ENCODE assay signal across 10 cellular contexts in genomic region chr11:64341429-64341828, GRCh38. TPM values are rescaled to one million over a fixed set of nuclear protein-coding genes. Genes with fewer than 3 reads are reported as not detected.
A peak's percentile ranks its signal among the peaks of the same experiment; 100 is the strongest.
DNase-seq lines count a peak whose midpoint lies in the region; ATAC-seq and TF ChIP-seq lines count a peak whose summit lies in the region.
"Had no signal": no experiment of that assay in that cellular context is flagged by ENCODE, and none has a peak within 500 bp of the region (broad histone marks: within the 10 kb centered on the region; RNA-seq: fewer than 3 reads in every experiment).

No MANE protein-coding gene starts in this region.

- peaks cover 34 to 59% (median 37%) of the 10 kb centered on the region in 3 donors for H3K4me1 Mint-ChIP-seq in CD8-positive, alpha-beta memory T cell
- peaks cover 40% of the 10 kb centered on the region for H3K4me1 Mint-ChIP-seq in central memory CD8-positive, alpha-beta T cell
- H3K4me1 Mint-ChIP-seq in naive thymus-derived CD8-positive, alpha-beta T cell = peaks cover 23 to 57% (median 49%) of the 10 kb centered on the region in 4 donors

- H3K4me2 ChIP-seq in Karpas-422 (ENCODE audit: low read depth, low read length, poor library complexity, severe bottlenecking) = peak overlapping the region; percentile 90

- no peak overlapping the region for H2AFZ ChIP-seq in Karpas-422 (ENCODE audit: low read length)

- H3K9ac ChIP-seq in Karpas-422 (ENCODE audit: low read length) = no peak overlapping the region; the same call in 1 of the 2 replicates

- no peaks in the 10 kb centered on the region for H3K27me3 ChIP-seq in CD8-positive, alpha-beta memory T cell (ENCODE audit: insufficient read depth, low read length, poor library complexity, severe bottlenecking)
- no peaks in the 10 kb centered on the region for H3K27me3 ChIP-seq in Karpas-422 (ENCODE audit: low read length)
- H3K27me3 ChIP-seq: adrenal gland, MG63 had no signal

- H3K4me3 Mint-ChIP-seq in CD8-positive, alpha-beta memory T cell = peak overlapping the region in 6 of 7 donors; percentile 38 to 95 (median 86)
- H3K4me3 Mint-ChIP-seq in central memory CD8-positive, alpha-beta T cell = peak overlapping the region; percentile 87
- H3K4me3 Mint-ChIP-seq in naive thymus-derived CD8-positive, alpha-beta T cell = peak overlapping the region; percentile 85 to 92 (median 88)

- ATAC-seq in central memory CD8-positive, alpha-beta T cell (replicated peaks; ENCODE audit: extremely low read depth, poor library complexity, severe bottlenecking) = no peak
- ATAC-seq in naive thymus-derived CD8-positive, alpha-beta T cell = no peak
- ATAC-seq in HG02571 (IDR thresholded peaks at IDR 0.05; ENCODE audit: unreplicated experiment) (no peak), HG02938 (IDR thresholded peaks at IDR 0.05; ENCODE audit: unreplicated experiment) (no peak)

- H3K9me3 ChIP-seq in CD8-positive, alpha-beta memory T cell (ENCODE audit: low read length) = no peaks in the 10 kb centered on the region
- no peaks in the 10 kb centered on the region for H3K9me3 ChIP-seq in Karpas-422 (ENCODE audit: low read length)
- H3K9me3 ChIP-seq: adrenal gland, MG63 had no signal

- H3K9me2 ChIP-seq in Karpas-422 (replicated peaks; ENCODE audit: insufficient read depth, low read length) = no peaks in the 10 kb centered on the region

- H3K4me3 ChIP-seq in CD8-positive, alpha-beta memory T cell (ENCODE audit: low read length) = no peak overlapping the region
- H3K4me3 ChIP-seq in Karpas-422 (ENCODE audit: low read length) (no peak overlapping the region), foreskin fibroblast (ENCODE audit: low read depth in 1 of 2, low read length in 2 of 2) (no peak overlapping the region)
- H3K4me3 ChIP-seq: MG63 had no signal

- H3K27ac Mint-ChIP-seq in CD8-positive, alpha-beta memory T cell = peak overlapping the region in 6 of 8 donors; percentile 73 to 99 (median 90)
- no peak overlapping the region for H3K27ac Mint-ChIP-seq in central memory CD8-positive, alpha-beta T cell (ENCODE audit: low read depth)
- peak overlapping the region in 7 of 10 donors; percentile 34 to 98 (median 92) for H3K27ac Mint-ChIP-seq in naive thymus-derived CD8-positive, alpha-beta T cell

- no peak for TF ChIP-seq CTCF in foreskin fibroblast (IDR thresholded peaks at IDR 0.05; ENCODE audit: low read depth, low read length)

- peaks cover 7% of the 10 kb centered on the region for H3K36me3 ChIP-seq in CD8-positive, alpha-beta memory T cell (ENCODE audit: insufficient read depth, low read length)
- H3K36me3 ChIP-seq in Karpas-422 (ENCODE audit: insufficient read depth, low read length) = peaks cover 13% of the 10 kb centered on the region
- H3K36me3 ChIP-seq: adrenal gland, MG63 had no signal

- no peak overlapping the region for H3K27ac ChIP-seq in CD8-positive, alpha-beta memory T cell (ENCODE audit: low read depth, low read length)
- no peak overlapping the region for H3K27ac ChIP-seq in Karpas-422 (ENCODE audit: low read length)

- peaks cover 0 to 2% of the 10 kb centered on the region in 2 donors for H3K27me3 Mint-ChIP-seq in CD8-positive, alpha-beta memory T cell
- no peaks in the 10 kb centered on the region for H3K27me3 Mint-ChIP-seq in central memory CD8-positive, alpha-beta T cell
- H3K27me3 Mint-ChIP-seq in naive thymus-derived CD8-positive, alpha-beta T cell = no peaks in the 10 kb centered on the region

- peaks cover 34% of the 10 kb centered on the region for H3K79me2 ChIP-seq in Karpas-422 (ENCODE audit: low read length)

- H4K20me1 ChIP-seq in Karpas-422 (ENCODE audit: insufficient read depth, low read depth, low read length) = peaks cover 23% of the 10 kb centered on the region; the same call in 1 of the 2 replicates

- H3K9me3 Mint-ChIP-seq in CD8-positive, alpha-beta memory T cell = no peaks in the 10 kb centered on the region
- H3K9me3 Mint-ChIP-seq in central memory CD8-positive, alpha-beta T cell = no peaks in the 10 kb centered on the region
- no peaks in the 10 kb centered on the region for H3K9me3 Mint-ChIP-seq in naive thymus-derived CD8-positive, alpha-beta T cell

- POLR2A ChIA-PET in CD8-positive, alpha-beta memory T cell (lab: Charles Lee) = interaction anchor here (2.1 kb wide), 1 partner anchor 24 kb away, joined by 16 read pairs; the partner anchor contains the start of genes PRDX5 and TRMT112
- POLR2A ChIA-PET in naive thymus-derived CD8-positive, alpha-beta T cell (lab: Charles Lee) = interaction anchor here (0.5 to 4.9 kb wide), 10 partner anchors 11 to 833 kb away, joined by 3 to 73 read pairs (median 6); partner anchors contain the start of genes FERMT3, PRDX5, RPS6KA4 and TRMT112

- CTCF ChIA-PET in CD8-positive, alpha-beta memory T cell (lab: Charles Lee) = interaction anchor here (0.6 to 6.7 kb wide), 7 partner anchors 9 to 137 kb away, joined by 3 to 42 read pairs (median 10); partner anchors contain the start of genes PRDX5 and TRMT112

- DNase-seq in CD8-positive, alpha-beta memory T cell = no peak
- DNase-seq in Karpas-422 = no peak
- no peak for DNase-seq in central memory CD8-positive, alpha-beta T cell (ENCODE audit: low spot score in 2 of 2)
- DNase-seq in naive thymus-derived CD8-positive, alpha-beta T cell = no peak
- DNase-seq in foreskin fibroblast = no peak
- no peak for DNase-seq in HT-29 (ENCODE audit: low spot score)
- DNase-seq: adrenal gland, MG63 had no signal

- H3K4me1 ChIP-seq in CD8-positive, alpha-beta memory T cell (ENCODE audit: insufficient read depth, low read length) = peaks cover 32% of the 10 kb centered on the region
- H3K4me1 ChIP-seq in Karpas-422 (ENCODE audit: low read length) = peaks cover 42% of the 10 kb centered on the region

- H3K36me3 Mint-ChIP-seq in CD8-positive, alpha-beta memory T cell = peaks cover 0 to 47% (median 7%) of the 10 kb centered on the region in 3 donors
- H3K36me3 Mint-ChIP-seq in central memory CD8-positive, alpha-beta T cell (ENCODE audit: insufficient read depth) = peaks cover 19% of the 10 kb centered on the region
- peaks cover 0 to 23% (median 7%) of the 10 kb centered on the region in 3 donors for H3K36me3 Mint-ChIP-seq in naive thymus-derived CD8-positive, alpha-beta T cell

RNA-seq across cellular contexts. Expression of gene CCDC88B, which starts 1.4 kb away (rescaled TPM):
- total RNA-seq in CD8-positive, alpha-beta memory T cell = 100 to 1,000 TPM; 101 to 105 TPM
- polyA plus RNA-seq in CD8-positive, alpha-beta memory T cell = 45.6 TPM
- 34.9 and 88.2 TPM in 2 replicates for total RNA-seq in Karpas-422 (2014; rRNA removed; shearing (Covaris generic); ENCODE audit: low replicate concordance)
- 100 to 1,000 TPM; 112 to 119 TPM for total RNA-seq in naive thymus-derived CD8-positive, alpha-beta T cell
- polyA plus RNA-seq in naive thymus-derived CD8-positive, alpha-beta T cell = 10 to 100 TPM; 10.4 to 37.0 (median 19.2) TPM
- 11.4 and 12.8 TPM in 2 replicates for total RNA-seq in HT-29 (2014; rRNA removed; shearing (Covaris generic))

RNA-seq across cellular contexts. Expression of gene RPS6KA4, which starts 17.5 kb away (rescaled TPM):
- total RNA-seq in CD8-positive, alpha-beta memory T cell = 10 to 100 TPM; 38.0 to 39.0 TPM
- polyA plus RNA-seq in CD8-positive, alpha-beta memory T cell = 15.9 TPM
- total RNA-seq in Karpas-422 (2014; rRNA removed; shearing (Covaris generic); ENCODE audit: low replicate concordance) = 17.1 and 38.4 TPM in 2 replicates
- 10 to 100 TPM; 21.0 to 23.3 TPM for total RNA-seq in naive thymus-derived CD8-positive, alpha-beta T cell
- 1 to 10 TPM; 4.3 to 5.1 (median 5.1) TPM for polyA plus RNA-seq in naive thymus-derived CD8-positive, alpha-beta T cell
- 149 and 158 TPM in 2 replicates for total RNA-seq in HT-29 (2014; rRNA removed; shearing (Covaris generic))

RNA-seq across cellular contexts. Expression of gene PRDX5, which starts 23.5 kb away (rescaled TPM):
- total RNA-seq in CD8-positive, alpha-beta memory T cell = 100 to 1,000 TPM; 114 to 126 TPM
- 170 TPM for polyA plus RNA-seq in CD8-positive, alpha-beta memory T cell
- 205 and 428 TPM in 2 replicates for total RNA-seq in Karpas-422 (2014; rRNA removed; shearing (Covaris generic); ENCODE audit: low replicate concordance)
- total RNA-seq in naive thymus-derived CD8-positive, alpha-beta T cell = 10 to 100 TPM; 47.5 to 51.5 TPM
- polyA plus RNA-seq in naive thymus-derived CD8-positive, alpha-beta T cell = 100 to 1,000 TPM; 186 to 239 (median 206) TPM
- 254 and 276 TPM in 2 replicates for total RNA-seq in HT-29 (2014; rRNA removed; shearing (Covaris generic))

RNA-seq across cellular contexts. Expression of gene TRMT112, which starts 24.1 kb away (rescaled TPM):
- 100 to 1,000 TPM; 327 to 332 TPM for total RNA-seq in CD8-positive, alpha-beta memory T cell
- polyA plus RNA-seq in CD8-positive, alpha-beta memory T cell = 467 TPM
- 363 and 557 TPM in 2 replicates for total RNA-seq in Karpas-422 (2014; rRNA removed; shearing (Covaris generic); ENCODE audit: low replicate concordance)
- 100 to 1,000 TPM; 159 to 162 TPM for total RNA-seq in naive thymus-derived CD8-positive, alpha-beta T cell
- polyA plus RNA-seq in naive thymus-derived CD8-positive, alpha-beta T cell = 100 to 1,000 TPM; 509 to 524 (median 515) TPM
- 503 and 525 TPM in 2 replicates for total RNA-seq in HT-29 (2014; rRNA removed; shearing (Covaris generic))

RNA-seq across cellular contexts. Expression of gene ESRRA, which starts 36.1 kb away (rescaled TPM):
- 10 to 100 TPM; 52.2 to 54.3 TPM for total RNA-seq in CD8-positive, alpha-beta memory T cell
- 11.9 TPM for polyA plus RNA-seq in CD8-positive, alpha-beta memory T cell
- 16.0 and 33.9 TPM in 2 replicates for total RNA-seq in Karpas-422 (2014; rRNA removed; shearing (Covaris generic); ENCODE audit: low replicate concordance)
- total RNA-seq in naive thymus-derived CD8-positive, alpha-beta T cell = 10 to 100 TPM; 19.9 to 24.9 TPM
- 1 to 10 TPM; 3.5 to 9.1 (median 4.8) TPM for polyA plus RNA-seq in naive thymus-derived CD8-positive, alpha-beta T cell
- total RNA-seq in HT-29 (2014; rRNA removed; shearing (Covaris generic)) = 180 TPM in 2 replicates
